ENCODE assay signal across 10 cellular contexts in genomic region chrX:80578518-80579105, GRCh38.
DNase-seq lines count a peak whose midpoint lies in the region; ATAC-seq, FAIRE-seq and TF ChIP-seq lines count a peak whose summit lies in the region.
"Had no signal": no experiment of that assay in that cellular context is flagged by ENCODE, and none has a peak within 500 bp of the region (broad histone marks: within the 10 kb centered on the region; RNA-seq: fewer than 3 reads in every experiment).

No MANE protein-coding gene starts in this region.

- POLR2A ChIA-PET in AG04450 (lab: Yijun Ruan, JAX), result no interaction called here

- no peak overlapping the region for H2AFZ ChIP-seq in MM.1S (ENCODE audit: low read length)
- H2AFZ ChIP-seq in neural progenitor cell (replicated peaks), result no peak overlapping the region

- no peak for FAIRE-seq in bronchial epithelial cell (lab: Jason Lieb, UNC)

- peaks cover 5% of the 10 kb centered on the region for H3K27me3 Mint-ChIP-seq in neural progenitor cell (ENCODE audit: insufficient read depth, low read depth)
- H3K27me3 Mint-ChIP-seq: stimulated activated naive CD8-positive, alpha-beta T cell treated with anti-CD3 and anti-CD28 coated beads, Interleukin-15, Interleukin-2, amounts not matched to agents 100 ng/mL and 50 ng/mL, for 24 hours had no signal

- H3K79me2 ChIP-seq in MM.1S (ENCODE audit: low read length) (no peaks in the 10 kb centered on the region), neural progenitor cell (ENCODE audit: low read depth) (no peaks in the 10 kb centered on the region)

- H3K9ac ChIP-seq in MM.1S (ENCODE audit: low read length) (no peak overlapping the region), neural progenitor cell (no peak overlapping the region)

- H3K4me2 ChIP-seq in MM.1S (ENCODE audit: low read depth, low read length) (no peak overlapping the region), neural progenitor cell (no peak overlapping the region)

- no peak overlapping the region for H3K27ac Mint-ChIP-seq in neural progenitor cell
- H3K27ac Mint-ChIP-seq: stimulated activated naive CD8-positive, alpha-beta T cell treated with anti-CD3 and anti-CD28 coated beads, Interleukin-15, Interleukin-2, amounts not matched to agents 100 ng/mL and 50 ng/mL, for 24 hours had no signal

- H3K4me1 ChIP-seq in MM.1S (ENCODE audit: low read length) (no peaks in the 10 kb centered on the region), neural progenitor cell (peaks cover 6% of the 10 kb centered on the region)

- H3K9me3 ChIP-seq in AG04450 (ENCODE audit: control insufficient read depth, insufficient read depth, low read length), result no peaks in the 10 kb centered on the region
- no peaks in the 10 kb centered on the region for H3K9me3 ChIP-seq in MM.1S (replicated peaks; ENCODE audit: insufficient read depth, low read length)
- H3K9me3 ChIP-seq in neural progenitor cell (ENCODE audit: low read depth), result no peaks in the 10 kb centered on the region

- H3K9me3 Mint-ChIP-seq in neural progenitor cell, result peaks cover 15% of the 10 kb centered on the region

- H3K9me2 ChIP-seq in MM.1S (replicated peaks; ENCODE audit: insufficient read depth, low read length), result no peaks in the 10 kb centered on the region

- CTCF ChIA-PET in AG04450 (lab: Charles Lee), result no interaction called here

- no peaks in the 10 kb centered on the region for H4K20me1 ChIP-seq in MM.1S (ENCODE audit: insufficient read depth, low read length)
- H4K20me1 ChIP-seq in neural progenitor cell (ENCODE audit: low read depth), result no peaks in the 10 kb centered on the region

- no peak overlapping the region for H3K4me3 Mint-ChIP-seq in neural progenitor cell
- H3K4me3 Mint-ChIP-seq: stimulated activated naive CD8-positive, alpha-beta T cell treated with anti-CD3 and anti-CD28 coated beads, Interleukin-15, Interleukin-2, amounts not matched to agents 100 ng/mL and 50 ng/mL, for 24 hours had no signal

- H3K27me3 ChIP-seq in AG04450 (ENCODE audit: control insufficient read depth, insufficient read depth, low read length), result no peaks in the 10 kb centered on the region
- no peaks in the 10 kb centered on the region for H3K27me3 ChIP-seq in MM.1S (replicated peaks; ENCODE audit: insufficient read depth, low read length)
- H3K27me3 ChIP-seq in bronchial epithelial cell (ENCODE audit: control insufficient read depth, insufficient read depth, low read length), result no peaks in the 10 kb centered on the region
- no peaks in the 10 kb centered on the region for H3K27me3 ChIP-seq in neural progenitor cell

- H3K36me3 ChIP-seq in MM.1S (replicated peaks; ENCODE audit: insufficient read depth, low read length), result no peaks in the 10 kb centered on the region
- H3K36me3 ChIP-seq in bronchial epithelial cell (ENCODE audit: control insufficient read depth, insufficient read depth, low read length), result no peaks in the 10 kb centered on the region
- no peaks in the 10 kb centered on the region for H3K36me3 ChIP-seq in neural progenitor cell

- DNase-seq in AG04450 (ENCODE audit: low read depth, low spot score) (no peak), MM.1S (peak; percentile 47), bronchial epithelial cell (ENCODE audit: low read depth) (peak; percentile 29), neural progenitor cell (ENCODE audit: low spot score) (peak; percentile 25), NCI-H187 (lab: John Stamatoyannopoulos, UW) (no peak), COLO668 (lab: John Stamatoyannopoulos, UW; ENCODE audit: unreplicated experiment) (no peak)

- peaks cover 12% of the 10 kb centered on the region for H3K4me1 Mint-ChIP-seq in neural progenitor cell

- H3K4me3 ChIP-seq in AG04450 (ENCODE audit: low read depth, low read length) (no peak overlapping the region), GM12875 (ENCODE audit: low read depth, low read length) (no peak overlapping the region), MM.1S (ENCODE audit: low read length) (no peak overlapping the region), bronchial epithelial cell (ENCODE audit: low read depth, low read length) (no peak overlapping the region), neural progenitor cell (no peak overlapping the region)

- TF ChIP-seq CTCF in AG04450 (IDR thresholded peaks at IDR 0.05; ENCODE audit: low read depth, low read length) (peak; percentile 39), GM12875 (IDR thresholded peaks at IDR 0.05; ENCODE audit: borderline replicate concordance, insufficient read depth, low read depth, low read length) (peak; percentile 42; the same call in 1 of the 2 replicates), MM.1S (IDR thresholded peaks at IDR 0.05; ENCODE audit: low read length) (peak; percentile 66), bronchial epithelial cell (IDR thresholded peaks at IDR 0.05; ENCODE audit: insufficient read depth, low read length, severe bottlenecking) (peak; percentile 35), neural progenitor cell (IDR thresholded peaks at IDR 0.05) (peak; percentile 63)

- no peak overlapping the region for H3K27ac ChIP-seq in AG04450 (ENCODE audit: low read depth, low read length)
- H3K27ac ChIP-seq in MM.1S (ENCODE audit: low read length), result no peak overlapping the region
- H3K27ac ChIP-seq in neural progenitor cell, result no peak overlapping the region
- H3K27ac ChIP-seq: epithelial cell of prostate had no signal

- H3K36me3 Mint-ChIP-seq in neural progenitor cell, result peaks cover 2% of the 10 kb centered on the region

- no peaks in the 10 kb centered on the region for H3F3A ChIP-seq in MM.1S (ENCODE audit: insufficient read depth, low read length)
- no peaks in the 10 kb centered on the region for H3F3A ChIP-seq in neural progenitor cell (ENCODE audit: low read depth)

- ATAC-seq in GM19455 (IDR thresholded peaks at IDR 0.05; ENCODE audit: unreplicated experiment), result no peak

Comparison
In these comparisons a context has a peak if more than half of its experiments do, and no peak if none do; other contexts are left out.
1. DNase-seq: peak in MM.1S (single experiment), bronchial epithelial cell (single experiment) and neural progenitor cell (single experiment); none in AG04450 (single experiment), NCI-H187 (0 of 2) and COLO668 (single experiment).
2. Peak in every context shown above with its lines, with median percentiles within 50 percentile points of each other: CTCF ChIP-seq.